Comparison of ENCODE assay signal across 19 cellular contexts in the genomic region with DNA sequence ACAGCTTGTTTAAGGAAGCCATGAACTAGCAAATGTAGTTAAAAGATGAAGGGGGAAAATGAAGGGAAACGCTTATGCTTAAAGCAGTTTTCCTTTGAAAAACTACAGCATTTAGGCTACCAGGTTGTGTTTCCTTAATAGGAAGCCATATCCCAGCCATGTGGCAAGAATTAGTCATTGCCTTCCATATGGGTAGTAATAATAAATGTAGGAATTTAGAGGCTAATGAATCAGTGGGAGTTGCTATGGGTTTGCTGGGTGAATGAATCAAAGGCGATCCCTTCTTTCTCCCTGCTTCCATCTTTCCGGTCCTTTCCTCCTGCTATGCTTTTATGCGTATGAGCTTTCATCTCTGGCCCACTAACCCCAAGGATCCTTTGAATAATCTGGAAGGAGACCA.
DNase-seq lines count a peak whose midpoint lies in the region; ATAC-seq and TF ChIP-seq lines count a peak whose summit lies in the region.
"Had no signal": no experiment of that assay in that cellular context is flagged by ENCODE, and none has a peak within 500 bp of the region (broad histone marks: within the 10 kb centered on the region; RNA-seq: fewer than 3 reads in every experiment).

No MANE protein-coding gene starts in this region.

- DNase-seq in AG08395 (ENCODE audit: low spot score): peak; percentile 65
- peak; percentile 22 for DNase-seq in NCI-H226
- DNase-seq in epidermal melanocyte (ENCODE audit: insufficient read length, low spot score): peak; percentile 53
- DNase-seq in GM20000 (ENCODE audit: low spot score): no peak
- no peak for DNase-seq in T-helper 9 cell
- no peak for DNase-seq in RPMI8226
- no peak for DNase-seq in aorta
- DNase-seq: activated CD8-positive, alpha-beta memory T cell treated with anti-CD3 and anti-CD28 coated beads, Interleukin-2, amount 50 U/mL, for 48 hours; amygdala; erythroblast; H7; left cardiac atrium; pancreas; stimulated activated CD4-positive, alpha-beta T cell treated with anti-CD3 and anti-CD28 coated beads, Interleukin-2, amount 100 ng/mL, for 48 hours; stimulated activated naive CD8-positive, alpha-beta T cell treated with anti-CD3 and anti-CD28 coated beads, Interleukin-15, amount 100 ng/mL, for 72 hours had no signal

- H3K4me3 ChIP-seq in muscle layer of duodenum (ENCODE audit: low read depth in 1 of 2, low read length in 2 of 2) (no peak overlapping the region), aorta (ENCODE audit: low read length in 2 of 2) (no peak overlapping the region)
- H3K4me3 ChIP-seq: BLaER1, pancreas had no signal

- H3K27me3 ChIP-seq in muscle layer of duodenum (ENCODE audit: low read depth, low read length): no peaks in the 10 kb centered on the region
- H3K27me3 ChIP-seq in aorta (ENCODE audit: control insufficient read depth in 1 of 2, insufficient read depth in 2 of 2, low read length in 1 of 2): no peaks in the 10 kb centered on the region
- H3K27me3 ChIP-seq: BLaER1, pancreas had no signal

- TF ChIP-seq CTCF in GM20000 (IDR thresholded peaks at IDR 0.05; ENCODE audit: extremely low read depth, missing control alignments): no peak

- H3K9me3 ChIP-seq in muscle layer of duodenum (ENCODE audit: control insufficient read depth in 1 of 2, low read length in 2 of 2) (no peaks in the 10 kb centered on the region), aorta (ENCODE audit: control insufficient read depth, low read length) (no peaks in the 10 kb centered on the region)
- H3K9me3 ChIP-seq: BLaER1, pancreas had no signal

- ATAC-seq in aorta (ENCODE audit: low FRiP score): no peak
- ATAC-seq: left cardiac atrium; pancreas; Right ventricle myocardium inferior; stimulated activated naive CD8-positive, alpha-beta T cell treated with anti-CD3 and anti-CD28 coated beads, Interleukin-15, amount 100 ng/mL, for 72 hours had no signal

- peak overlapping the region; percentile 24 for H3K27ac ChIP-seq in muscle layer of duodenum (ENCODE audit: low read length)
- no peak overlapping the region for H3K27ac ChIP-seq in aorta (ENCODE audit: low read depth in 1 of 2, low read length in 2 of 2)
- H3K27ac ChIP-seq: BLaER1, pancreas, VCaP had no signal

- intact Hi-C loops in aorta (cut with DNase I): loop anchor here in 1 of 2 donors (5.0 to 10.0 kb wide), 3 partner anchors 55 to 108 kb away; a partner anchor contains a TSS

- peaks cover 8 to 12% of the 10 kb centered on the region in 2 donors for H3K4me1 ChIP-seq in muscle layer of duodenum (ENCODE audit: control insufficient read depth in 1 of 2, insufficient read depth in 2 of 2, low read length in 2 of 2)
- H3K4me1 ChIP-seq in aorta (ENCODE audit: control insufficient read depth in 1 of 2, insufficient read depth in 2 of 2, low read length in 2 of 2): peaks cover 0 to 5% of the 10 kb centered on the region in 2 donors
- H3K4me1 ChIP-seq: BLaER1, pancreas had no signal

- H3K36me3 ChIP-seq in muscle layer of duodenum (ENCODE audit: control insufficient read depth in 1 of 2, insufficient read depth in 2 of 2, low read length in 2 of 2) (no peaks in the 10 kb centered on the region), aorta (ENCODE audit: control insufficient read depth in 1 of 2, insufficient read depth in 2 of 2, low read length in 1 of 2) (no peaks in the 10 kb centered on the region)
- H3K36me3 ChIP-seq: BLaER1, pancreas had no signal

- 86 to 92% methylated on average over 4 of the region's 4 CpGs for WGBS in aorta, 2 donors

Comparison
In these comparisons a context has a peak if more than half of its experiments do, and no peak if none do; other contexts are left out.
1. DNase-seq: peak in AG08395 (single experiment), NCI-H226 (single experiment) and epidermal melanocyte (single experiment); none in GM20000 (single experiment), T-helper 9 cell (single experiment), RPMI8226 (single experiment) and aorta (0 of 2).